Comparison of ENCODE assay signal across 9 cellular contexts in the genomic region with DNA sequence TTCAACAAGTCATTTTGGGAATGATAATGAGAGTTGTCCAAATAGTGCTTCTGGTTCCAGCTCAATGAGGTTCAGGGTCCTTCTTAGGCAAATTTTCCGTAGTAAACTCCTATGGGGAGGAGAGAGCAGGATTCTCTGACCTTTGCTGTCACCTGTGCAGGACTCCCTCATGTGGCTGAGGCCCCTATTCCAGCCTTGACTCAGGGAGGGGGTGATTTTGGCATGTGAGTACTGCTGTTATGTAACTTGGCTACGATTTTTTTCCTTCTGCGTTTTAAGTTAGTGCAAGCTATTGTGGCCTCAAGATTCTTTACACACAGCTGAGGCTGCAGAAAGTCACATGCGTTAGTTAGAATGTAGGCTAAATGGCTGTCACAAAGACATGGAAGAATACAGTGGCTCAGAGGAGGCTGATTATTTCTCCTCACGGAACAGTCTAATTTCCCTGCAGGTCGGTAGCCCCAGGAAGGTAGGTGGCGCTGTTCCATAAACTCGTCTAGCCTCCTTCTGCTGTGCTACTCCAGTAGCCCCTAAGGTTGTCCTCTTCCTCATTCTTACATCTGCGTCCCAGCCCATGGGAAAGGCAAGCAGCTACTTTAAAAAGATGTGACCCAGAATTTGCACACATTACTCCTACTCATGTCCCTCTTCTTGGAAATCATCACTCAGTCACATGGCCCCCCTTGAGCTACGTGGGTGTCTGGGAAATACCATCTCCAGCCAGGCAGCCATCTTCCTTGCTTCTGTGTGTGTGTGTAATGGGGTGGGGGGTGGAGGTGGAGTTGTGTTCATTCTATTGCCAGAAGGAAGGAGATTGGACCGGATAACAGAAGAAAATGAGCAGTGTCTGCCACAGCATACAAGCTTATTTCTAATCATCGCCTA.
DNase-seq lines count a peak whose midpoint lies in the region; ATAC-seq, FAIRE-seq and TF ChIP-seq lines count a peak whose summit lies in the region.
"Had no signal": no experiment of that assay in that cellular context is flagged by ENCODE, and none has a peak within 500 bp of the region (broad histone marks: within the 10 kb centered on the region; RNA-seq: fewer than 3 reads in every experiment).

No MANE protein-coding gene starts in this region.

- no peaks in the 10 kb centered on the region for H3K27me3 Mint-ChIP-seq in brain

- H3K4me1 Mint-ChIP-seq in brain, result peaks cover 49% of the 10 kb centered on the region

- no peaks in the 10 kb centered on the region for H3K36me3 Mint-ChIP-seq in brain

- peaks cover 0 to 10% (median 7%) of the 10 kb centered on the region in 5 experiments for H3K9me3 Mint-ChIP-seq in brain

- peak overlapping the region in 1 of 5 experiments; percentile 4 for H3K4me3 Mint-ChIP-seq in brain

- ATAC-seq in HG03521 (IDR thresholded peaks at IDR 0.05; ENCODE audit: unreplicated experiment), result peak; percentile 70
- no peak for ATAC-seq in GM21619 (IDR thresholded peaks at IDR 0.05; ENCODE audit: unreplicated experiment)

- no peak for FAIRE-seq in frontal cortex (lab: Jason Lieb, UNC)
- FAIRE-seq: islet of Langerhans had no signal

- no peak overlapping the region for H3K4me3 ChIP-seq in GM12875 (ENCODE audit: low read depth, low read length)

- H3K27ac Mint-ChIP-seq in brain, result peak overlapping the region in 3 of 5 experiments; percentile 7 to 50 (median 28)

- DNase-seq in mucosa of gallbladder (ENCODE audit: low spot score), result peak; percentile 13
- DNase-seq in COR-L47 (lab: John Stamatoyannopoulos, UW), result no peak
- no peak for DNase-seq in activated naive CD4-positive, alpha-beta T cell treated with anti-CD3 and anti-CD28 coated beads, Interleukin-2, amount 50 U/mL, for 16 hours
- DNase-seq in frontal cortex (ENCODE audit: low spot score in 2 of 2), result no peak

- TF ChIP-seq CTCF in GM12875 (IDR thresholded peaks at IDR 0.05; ENCODE audit: borderline replicate concordance, insufficient read depth, low read depth, low read length) (peak; percentile 44; the same call in 1 of the 2 replicates), brain (conservative IDR thresholded peaks at IDR 0.05) (no peak)
